ENCODE assay signal across 9 cellular contexts in the genomic region with DNA sequence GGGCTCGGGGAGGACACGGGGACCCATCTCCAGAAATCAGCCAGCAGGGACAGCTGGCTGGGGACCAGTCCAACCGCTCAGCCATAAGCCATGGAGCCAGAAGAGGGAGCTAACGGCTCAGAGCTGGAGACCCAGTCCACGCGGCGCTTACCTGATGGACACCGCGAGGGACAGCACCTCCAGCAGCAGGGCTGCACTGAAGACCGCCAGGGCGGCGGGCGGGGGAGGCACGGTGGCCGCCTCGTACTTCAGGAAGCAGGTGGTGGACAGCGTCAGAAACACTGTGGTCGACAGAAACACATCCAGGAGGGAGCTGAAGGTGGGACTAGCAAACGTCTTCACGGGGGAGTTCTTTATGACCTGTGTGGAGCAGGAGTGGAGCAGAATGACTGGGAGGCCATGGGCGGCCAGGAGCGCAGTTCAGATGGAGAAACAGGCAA.
A peak's percentile ranks its signal among the peaks of the same experiment; 100 is the strongest.
DNase-seq lines count a peak whose midpoint lies in the region; ATAC-seq and TF ChIP-seq lines count a peak whose summit lies in the region.
"Had no signal": no experiment of that assay in that cellular context is flagged by ENCODE, and none has a peak within 500 bp of the region (broad histone marks: within the 10 kb centered on the region; RNA-seq: fewer than 3 reads in every experiment).

No MANE protein-coding gene starts in this region.

- no peak overlapping the region for H3K27ac ChIP-seq in epithelial cell of prostate
- H3K27ac ChIP-seq in tibial artery: no peak overlapping the region

- no peaks in the 10 kb centered on the region for H3K27me3 ChIP-seq in mucosa of stomach (ENCODE audit: control insufficient read depth, insufficient read depth, low read length)
- H3K27me3 ChIP-seq in tibial artery: no peaks in the 10 kb centered on the region

- no peaks in the 10 kb centered on the region for H3K36me3 ChIP-seq in mucosa of stomach (ENCODE audit: control insufficient read depth, insufficient read depth, low read length)
- peaks cover 21 to 66% (median 46%) of the 10 kb centered on the region in 3 donors for H3K36me3 ChIP-seq in tibial artery

- no peak for ATAC-seq in HG02840 (IDR thresholded peaks at IDR 0.05; ENCODE audit: low FRiP score, unreplicated experiment)
- ATAC-seq in GM18502 (IDR thresholded peaks at IDR 0.05; ENCODE audit: poor library complexity, unreplicated experiment): no peak

- H3K4me1 ChIP-seq in mucosa of stomach (ENCODE audit: control insufficient read depth, insufficient read depth, low read length) (no peaks in the 10 kb centered on the region), tibial artery (peaks cover 0 to 22% (median 9%) of the 10 kb centered on the region in 4 donors)

- H3K4me3 Mint-ChIP-seq in activated CD4-positive, alpha-beta memory T cell treated with anti-CD3 and anti-CD28 coated beads for 36 hours: no peak overlapping the region
- H3K4me3 Mint-ChIP-seq: stimulated activated naive CD8-positive, alpha-beta T cell treated with anti-CD3 and anti-CD28 coated beads, Interleukin-15, Interleukin-2, amounts not matched to agents 100 ng/mL and 50 ng/mL, for 24 hours had no signal

- TF ChIP-seq CTCF in GM12873 (IDR thresholded peaks at IDR 0.05; ENCODE audit: insufficient read depth, low read depth, low read length, missing control alignments): peak; percentile 60
- peak; percentile 67 to 73 for TF ChIP-seq CTCF in tibial artery (IDR thresholded peaks at IDR 0.05)

- H3K4me1 Mint-ChIP-seq in activated CD4-positive, alpha-beta memory T cell treated with anti-CD3 and anti-CD28 coated beads for 36 hours (ENCODE audit: low read depth): peaks cover 3% of the 10 kb centered on the region

- intact Hi-C loops in activated CD4-positive, alpha-beta memory T cell treated with anti-CD3 and anti-CD28 coated beads for 36 hours (cut with micrococcal nuclease): loop anchor here (5.0 kb wide), 1 partner anchor 269 kb away; no protein-coding TSS in a partner anchor
- intact Hi-C loops in tibial artery (cut with DNase I; ENCODE audit: low total_unique reads): loop anchor here (10.0 kb wide), 2 partner anchors 132 to 202 kb away; partner anchors contain the start of gene ADCY9

- no peak overlapping the region for H3K27ac Mint-ChIP-seq in activated CD4-positive, alpha-beta memory T cell treated with anti-CD3 and anti-CD28 coated beads for 36 hours
- H3K27ac Mint-ChIP-seq: stimulated activated naive CD8-positive, alpha-beta T cell treated with anti-CD3 and anti-CD28 coated beads, Interleukin-15, Interleukin-2, amounts not matched to agents 100 ng/mL and 50 ng/mL, for 24 hours had no signal

- H3K36me3 Mint-ChIP-seq in activated CD4-positive, alpha-beta memory T cell treated with anti-CD3 and anti-CD28 coated beads for 36 hours: peaks cover 3% of the 10 kb centered on the region

- no peaks in the 10 kb centered on the region for H3K9me3 Mint-ChIP-seq in activated CD4-positive, alpha-beta memory T cell treated with anti-CD3 and anti-CD28 coated beads for 36 hours
- H3K9me3 Mint-ChIP-seq: stimulated activated naive CD8-positive, alpha-beta T cell treated with anti-CD3 and anti-CD28 coated beads, Interleukin-15, Interleukin-2, amounts not matched to agents 100 ng/mL and 50 ng/mL, for 24 hours had no signal

- H3K4me3 ChIP-seq in mucosa of stomach (ENCODE audit: low read length) (no peak overlapping the region), tibial artery (no peak overlapping the region)

- CTCF ChIA-PET in activated CD4-positive, alpha-beta memory T cell treated with anti-CD3 and anti-CD28 coated beads for 36 hours (lab: Charles Lee): interaction anchor here (0.8 to 4.7 kb wide), 7 partner anchors 12 to 347 kb away, joined by 3 to 46 read pairs (median 5); no protein-coding TSS in a partner anchor

- DNase-seq in NCI-H2196 treated with DMSO at 0.1 percent for 48 hours (lab: John Stamatoyannopoulos, UW; ENCODE audit: unreplicated experiment) (peak; percentile 65), epithelial cell of prostate (ENCODE audit: low read depth, low spot score) (peak; percentile 22), tibial artery (peak; percentile 58 to 78)
- DNase-seq in activated CD4-positive, alpha-beta memory T cell treated with anti-CD3 and anti-CD28 coated beads for 36 hours: peak; percentile 66

- no peaks in the 10 kb centered on the region for H3K9me3 ChIP-seq in mucosa of stomach (ENCODE audit: control insufficient read depth, low read length)
- no peaks in the 10 kb centered on the region for H3K9me3 ChIP-seq in tibial artery

- POLR2A ChIA-PET in activated CD4-positive, alpha-beta memory T cell treated with anti-CD3 and anti-CD28 coated beads for 36 hours (lab: Charles Lee): no interaction called here

- H3K9ac ChIP-seq in mucosa of stomach (ENCODE audit: low read length): peak overlapping the region; percentile 34

- no peaks in the 10 kb centered on the region for H3K27me3 Mint-ChIP-seq in activated CD4-positive, alpha-beta memory T cell treated with anti-CD3 and anti-CD28 coated beads for 36 hours
- H3K27me3 Mint-ChIP-seq: stimulated activated naive CD8-positive, alpha-beta T cell treated with anti-CD3 and anti-CD28 coated beads, Interleukin-15, Interleukin-2, amounts not matched to agents 100 ng/mL and 50 ng/mL, for 24 hours had no signal
